In the genomic region with DNA sequence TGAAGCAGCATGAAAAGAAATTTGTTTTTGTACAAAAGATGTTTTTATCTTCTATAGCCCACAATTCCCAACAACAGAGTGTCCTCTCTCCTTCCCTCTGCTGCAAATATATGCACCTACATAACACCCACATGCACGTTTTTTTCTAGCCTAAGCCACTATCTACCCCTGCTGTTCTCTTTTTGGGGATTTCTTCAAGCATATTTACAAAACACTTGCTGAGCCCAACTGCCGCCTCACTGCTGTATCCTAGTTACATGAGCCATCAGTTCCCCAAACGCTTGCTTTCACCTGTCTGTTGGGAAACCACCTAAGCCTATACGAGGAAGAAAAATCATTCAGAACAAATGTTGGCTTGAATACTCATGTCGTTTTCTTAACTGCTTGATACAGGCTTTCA, we compare ENCODE assay signal across 10 cellular contexts.
DNase-seq lines count a peak whose midpoint lies in the region; ATAC-seq and TF ChIP-seq lines count a peak whose summit lies in the region.
"Had no signal": no experiment of that assay in that cellular context is flagged by ENCODE, and none has a peak within 500 bp of the region (broad histone marks: within the 10 kb centered on the region; RNA-seq: fewer than 3 reads in every experiment).

No MANE protein-coding gene starts in this region.

- H3K18ac ChIP-seq in H9 (ENCODE audit: insufficient read length, low read depth, low read length) = no peak overlapping the region

- TF ChIP-seq POLR2A in stomach (IDR thresholded peaks at IDR 0.05) = no peak

- H3K36me3 ChIP-seq in stomach = peaks cover 0 to 20% (median 13%) of the 10 kb centered on the region in 4 donors
- H3K36me3 ChIP-seq: ascending aorta had no signal

- H3K4me2 ChIP-seq in H9 (ENCODE audit: insufficient read depth, insufficient read length, low read length) = no peak overlapping the region

- no peak overlapping the region for H3K23ac ChIP-seq in H9 (ENCODE audit: insufficient read length, low read depth, low read length)

- no peak for TF ChIP-seq CTCF in H9 (conservative IDR thresholded peaks at IDR 0.05)
- TF ChIP-seq CTCF in stomach (IDR thresholded peaks at IDR 0.05) = no peak
- no peak for TF ChIP-seq CTCF in HFFc6 (IDR thresholded peaks at IDR 0.05)

- H2AK5ac ChIP-seq in H9 (ENCODE audit: insufficient read length, low read length) = no peak overlapping the region

- H3K27ac ChIP-seq in H9 (ENCODE audit: insufficient read length, low read depth, low read length) = no peak overlapping the region
- H3K27ac ChIP-seq in stomach = peak overlapping the region; percentile 4 to 38 (median 20)
- H3K27ac ChIP-seq: ascending aorta had no signal

- no peaks in the 10 kb centered on the region for H3K9me3 Mint-ChIP-seq in activated T-cell treated with anti-CD3 and anti-CD28 coated beads, Interleukin-2, amount 50 U/mL, for 72 hours
- H3K9me3 Mint-ChIP-seq in activated T-cell treated with anti-CD3 and anti-CD28 coated beads, Interleukin-2, amount 50 U/mL, for 24 hours = no peaks in the 10 kb centered on the region
- H3K9me3 Mint-ChIP-seq in H9 (no peaks in the 10 kb centered on the region), HFFc6 (no peaks in the 10 kb centered on the region)
- H3K9me3 Mint-ChIP-seq: CD4-positive, alpha-beta memory T cell had no signal

- no peak overlapping the region for H2BK20ac ChIP-seq in H9 (ENCODE audit: low read depth, low read length, poor library complexity, severe bottlenecking)

- H3K4me1 Mint-ChIP-seq in activated T-cell treated with anti-CD3 and anti-CD28 coated beads, Interleukin-2, amount 50 U/mL, for 72 hours (ENCODE audit: low read depth) = peaks cover 40% of the 10 kb centered on the region
- peaks cover 14% of the 10 kb centered on the region for H3K4me1 Mint-ChIP-seq in activated T-cell treated with anti-CD3 and anti-CD28 coated beads, Interleukin-2, amount 50 U/mL, for 24 hours (ENCODE audit: low read depth)
- H3K4me1 Mint-ChIP-seq in H9 (peaks cover 14 to 19% of the 10 kb centered on the region in 2 experiments), HFFc6 (ENCODE audit: low read depth) (no peaks in the 10 kb centered on the region)
- H3K4me1 Mint-ChIP-seq: CD4-positive, alpha-beta memory T cell had no signal

- peak; percentile 58 to 70 for ATAC-seq in activated T-cell treated with anti-CD3 and anti-CD28 coated beads, Interleukin-2, amount 50 U/mL, for 72 hours (replicated peaks in 1 of 2)

- H3K27me3 Mint-ChIP-seq in activated T-cell treated with anti-CD3 and anti-CD28 coated beads, Interleukin-2, amount 50 U/mL, for 72 hours (ENCODE audit: low read depth) = no peaks in the 10 kb centered on the region
- no peaks in the 10 kb centered on the region for H3K27me3 Mint-ChIP-seq in activated T-cell treated with anti-CD3 and anti-CD28 coated beads, Interleukin-2, amount 50 U/mL, for 24 hours
- H3K27me3 Mint-ChIP-seq in H9 (ENCODE audit: low read depth) = no peaks in the 10 kb centered on the region
- H3K27me3 Mint-ChIP-seq in HFFc6 (ENCODE audit: insufficient read depth) = no peaks in the 10 kb centered on the region

- no peak overlapping the region for H2BK12ac ChIP-seq in H9 (ENCODE audit: insufficient read length, low read depth, low read length)

- no peak for TF ChIP-seq EP300 in stomach (IDR thresholded peaks at IDR 0.05)

- no CpG with 5 or more reads among the region's 5 CpGs for WGBS in H9 (ENCODE audit: extremely low coverage, insufficient read length, low lambda C conversion rate)
- WGBS in stomach, 5 donors = 19 to 43% (median 26%) methylated on average over 5 of the region's 5 CpGs

- H3K23me2 ChIP-seq in H9 (ENCODE audit: insufficient read length, low read depth, low read length, poor library complexity, severe bottlenecking) = no peaks in the 10 kb centered on the region

- H3K9me3 ChIP-seq in H9 (ENCODE audit: control insufficient read depth, low read depth, low read length) = no peaks in the 10 kb centered on the region
- H3K9me3 ChIP-seq in stomach = no peaks in the 10 kb centered on the region
- H3K9me3 ChIP-seq: ascending aorta had no signal

- H3K14ac ChIP-seq in H9 (ENCODE audit: insufficient read depth, low read length) = no peak overlapping the region

- H2BK120ac ChIP-seq in H9 (ENCODE audit: low read depth, low read length, poor library complexity, severe bottlenecking) = no peak overlapping the region

- no peak overlapping the region for H2BK15ac ChIP-seq in H9 (ENCODE audit: low read depth, low read length)

- DNase-seq in activated T-cell treated with anti-CD3 and anti-CD28 coated beads, Interleukin-2, amount 50 U/mL, for 72 hours = peak in 1 of 2 donors; percentile 6
- no peak for DNase-seq in activated T-cell treated with anti-CD3 and anti-CD28 coated beads, Interleukin-2, amount 50 U/mL, for 24 hours
- DNase-seq in H9 (no peak), NAMALWA (ENCODE audit: low spot score) (peak; percentile 56), stomach (no peak), mesenteric fat pad (ENCODE audit: low spot score) (no peak), hippocampal formation (lab: John Stamatoyannopoulos, UW) (no peak), HFFc6 (no peak)
- DNase-seq: CD4-positive, alpha-beta memory T cell had no signal

- H4K20me1 ChIP-seq in H9 (ENCODE audit: control insufficient read depth, insufficient read depth, insufficient read length) = no peaks in the 10 kb centered on the region

- H3T11ph ChIP-seq in H9 (ENCODE audit: low read length) = no peak overlapping the region

- no peaks in the 10 kb centered on the region for H3K79me1 ChIP-seq in H9 (ENCODE audit: insufficient read depth, low read depth, low read length, poor library complexity, severe bottlenecking)

- H3K4me1 ChIP-seq in H9 (ENCODE audit: insufficient read depth, low read length) = no peaks in the 10 kb centered on the region; the same call in 1 of the 2 replicates
- peaks cover 21 to 48% (median 28%) of the 10 kb centered on the region in 4 donors for H3K4me1 ChIP-seq in stomach
- H3K4me1 ChIP-seq: ascending aorta had no signal

- peak overlapping the region; percentile 51 for H3K27ac Mint-ChIP-seq in activated T-cell treated with anti-CD3 and anti-CD28 coated beads, Interleukin-2, amount 50 U/mL, for 72 hours
- H3K27ac Mint-ChIP-seq in activated T-cell treated with anti-CD3 and anti-CD28 coated beads, Interleukin-2, amount 50 U/mL, for 24 hours = no peak overlapping the region
- H3K27ac Mint-ChIP-seq in H9 = peak overlapping the region in 2 of 3 experiments; percentile 7 to 89; a peak in 3 of 7 replicates
- H3K27ac Mint-ChIP-seq in HFFc6 = no peak overlapping the region

- intact Hi-C loops in stomach (cut with DNase I; ENCODE audit: low total_unique reads) = no loop called here

- H3K79me2 ChIP-seq in H9 (ENCODE audit: insufficient read depth, low read length) = no peaks in the 10 kb centered on the region; the same call in 1 of the 2 replicates

- H2AFZ ChIP-seq in H9 (ENCODE audit: low read length) = no peak overlapping the region

- no peak overlapping the region for H4K8ac ChIP-seq in H9 (replicated peaks; ENCODE audit: insufficient read length, low read depth, low read length)

- no peak overlapping the region for H3K4me3 ChIP-seq in stomach
- H3K4me3 ChIP-seq: ascending aorta had no signal

- no peak overlapping the region for H4K5ac ChIP-seq in H9 (ENCODE audit: insufficient read length, low read depth, low read length)

- H3K27me3 ChIP-seq in H9 (ENCODE audit: insufficient read depth, low read length) (no peaks in the 10 kb centered on the region), stomach (no peaks in the 10 kb centered on the region)
- H3K27me3 ChIP-seq: ascending aorta had no signal

- no peak overlapping the region for H3K4ac ChIP-seq in H9 (ENCODE audit: low read depth, low read length)

- H3K36me3 Mint-ChIP-seq in activated T-cell treated with anti-CD3 and anti-CD28 coated beads, Interleukin-2, amount 50 U/mL, for 72 hours (ENCODE audit: insufficient read depth in 2 of 2) = peaks cover 0 to 6% of the 10 kb centered on the region in 2 donors
- no peaks in the 10 kb centered on the region for H3K36me3 Mint-ChIP-seq in activated T-cell treated with anti-CD3 and anti-CD28 coated beads, Interleukin-2, amount 50 U/mL, for 24 hours (ENCODE audit: low read depth)
- H3K36me3 Mint-ChIP-seq in H9 (ENCODE audit: insufficient read depth in 1 of 3, low read depth in 3 of 3) (peaks cover 5 to 25% (median 11%) of the 10 kb centered on the region in 3 experiments; a peak in 6 of 7 replicates), HFFc6 (ENCODE audit: low read depth) (no peaks in the 10 kb centered on the region)
- H3K36me3 Mint-ChIP-seq: CD4-positive, alpha-beta memory T cell had no signal

- H3K56ac ChIP-seq in H9 (ENCODE audit: insufficient read length, low read depth, low read length) = no peak overlapping the region

- no peak overlapping the region for H4K91ac ChIP-seq in H9 (ENCODE audit: insufficient read length, low read depth, low read length)

- H3K4me3 Mint-ChIP-seq in activated T-cell treated with anti-CD3 and anti-CD28 coated beads, Interleukin-2, amount 50 U/mL, for 72 hours = no peak overlapping the region
- H3K4me3 Mint-ChIP-seq in activated T-cell treated with anti-CD3 and anti-CD28 coated beads, Interleukin-2, amount 50 U/mL, for 24 hours = no peak overlapping the region
- H3K4me3 Mint-ChIP-seq in H9 = no peak overlapping the region
- no peak overlapping the region for H3K4me3 Mint-ChIP-seq in HFFc6
- H3K4me3 Mint-ChIP-seq: CD4-positive, alpha-beta memory T cell had no signal

- H2BK5ac ChIP-seq in H9 (ENCODE audit: insufficient read length, low read length) = no peak overlapping the region

- H3K9ac ChIP-seq in H9 (ENCODE audit: extremely low read depth, insufficient read length, low read length) = no peak overlapping the region

Comparison
In these comparisons a context has a peak if more than half of its experiments do, and no peak if none do; other contexts are left out.
1. H3K27ac Mint-ChIP-seq: peak in activated T-cell treated with anti-CD3 and anti-CD28 coated beads, Interleukin-2, amount 50 U/mL, for 72 hours (single experiment) and H9 (2 of 3); none in activated T-cell treated with anti-CD3 and anti-CD28 coated beads, Interleukin-2, amount 50 U/mL, for 24 hours (single experiment) and HFFc6 (single experiment).